ENCODE assay signal across 12 cellular contexts in the genomic region with DNA sequence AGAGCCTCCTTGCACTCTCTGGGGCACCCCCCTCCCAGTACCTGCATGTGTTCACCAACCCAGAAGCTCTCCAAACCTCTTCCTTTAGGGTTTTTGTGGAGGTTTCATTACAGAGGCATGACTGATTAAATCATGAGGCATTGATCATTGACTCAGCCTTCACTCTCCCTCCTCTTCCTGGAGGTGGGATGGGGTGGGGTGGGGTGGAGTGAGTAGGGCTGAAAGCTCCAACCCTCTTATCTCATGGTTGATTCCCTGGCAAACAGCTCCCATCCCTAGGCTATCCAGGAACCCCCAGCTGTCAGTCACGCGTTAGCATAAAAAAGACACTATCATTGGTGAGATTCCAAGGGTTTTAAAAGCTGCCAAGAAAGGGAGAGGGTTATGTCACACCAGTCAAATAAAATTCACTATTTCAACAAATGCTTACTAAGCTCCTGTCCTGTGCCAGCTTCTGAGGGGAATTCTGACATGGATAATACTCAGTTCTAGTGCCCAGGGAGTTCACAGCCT. TPM values are rescaled to one million over a fixed set of nuclear protein-coding genes. Genes with fewer than 3 reads are reported as not detected.
DNase-seq lines count a peak whose midpoint lies in the region; ATAC-seq and TF ChIP-seq lines count a peak whose summit lies in the region.
"Had no signal": no experiment of that assay in that cellular context is flagged by ENCODE, and none has a peak within 500 bp of the region (broad histone marks: within the 10 kb centered on the region; RNA-seq: fewer than 3 reads in every experiment).

No MANE protein-coding gene starts in this region.

- TF ChIP-seq RAD21 in IMR-90 (IDR thresholded peaks at IDR 0.05; ENCODE audit: low read length), result no peak

- H2AK5ac ChIP-seq in IMR-90 (ENCODE audit: low read depth, low read length), result peak overlapping the region; percentile 94

- WGBS in IMR-90 (ENCODE audit: extremely low coverage in 2 of 2, insufficient read length in 1 of 2), 2 experiments, result no CpG with 5 or more reads among the region's 2 CpGs

- peak overlapping the region; percentile 95 for H4K5ac ChIP-seq in IMR-90 (ENCODE audit: low read depth, low read length)

- intact Hi-C loops in IMR-90 (cut with micrococcal nuclease), result no loop called here
- intact Hi-C loops in mucosa of descending colon (cut with DNase I, micrococcal nuclease), result no loop called here

- H3K4me1 ChIP-seq in IMR-90 (ENCODE audit: control insufficient read depth, insufficient read depth, low read length) (peaks cover 26% of the 10 kb centered on the region), mucosa of descending colon (ENCODE audit: low read depth) (no peaks in the 10 kb centered on the region)

- H3K4ac ChIP-seq in IMR-90 (ENCODE audit: low read depth, low read length), result peak overlapping the region; percentile 98

- H3K27me3 ChIP-seq in IMR-90 (ENCODE audit: control insufficient read depth, insufficient read depth, low read length), result no peaks in the 10 kb centered on the region

- peak; percentile 41 for TF ChIP-seq POLR2A in IMR-90 (IDR thresholded peaks at IDR 0.05; ENCODE audit: low read depth, low read length)

- H4K20me1 ChIP-seq in IMR-90 (ENCODE audit: insufficient read depth, low read length), result no peaks in the 10 kb centered on the region

- H3K9me3 ChIP-seq in IMR-90 (ENCODE audit: control insufficient read depth, insufficient read depth, low read length) (no peaks in the 10 kb centered on the region), mucosa of descending colon (no peaks in the 10 kb centered on the region)

- H3K27ac ChIP-seq in IMR-90 (ENCODE audit: insufficient read depth, low read length), result peak overlapping the region; percentile 84
- H3K27ac ChIP-seq: 22Rv1 had no signal

- H3K9me1 ChIP-seq in IMR-90 (ENCODE audit: insufficient read depth, low read length), result peaks cover 26% of the 10 kb centered on the region

- peak overlapping the region; percentile 11 for H2AFZ ChIP-seq in IMR-90 (replicated peaks; ENCODE audit: low read length, poor library complexity)

- peak overlapping the region; percentile 80 for H2BK5ac ChIP-seq in IMR-90 (ENCODE audit: low read depth, low read length, poor library complexity, severe bottlenecking)

- TF ChIP-seq CTCF in IMR-90 (conservative IDR thresholded peaks at IDR 0.05; ENCODE audit: low read depth, low read length), result no peak
- no peak for TF ChIP-seq CTCF in mucosa of descending colon (IDR thresholded peaks at IDR 0.05)

- H3K79me1 ChIP-seq in IMR-90 (ENCODE audit: low read depth in 1 of 2, low read length in 2 of 2), result peaks cover 0 to 1% of the 10 kb centered on the region in 2 experiments; a peak in 1 of 4 replicates

- in situ Hi-C loops in IMR-90 (cut with MboI; ENCODE audit: low sequenced_read_pairs), result no loop called here

- peak overlapping the region; percentile 38 to 86 for H4K8ac ChIP-seq in IMR-90 (ENCODE audit: low read depth in 2 of 2, low read length in 2 of 2)

- POLR2A ChIA-PET in IMR-90 (lab: Charles Lee; ENCODE audit: unreplicated experiment), result no interaction called here

- H2BK20ac ChIP-seq in IMR-90 (ENCODE audit: low read depth, low read length), result peak overlapping the region; percentile 94

- no peak overlapping the region for H3K9ac ChIP-seq in IMR-90 (ENCODE audit: low read depth, low read length)

- H3K56ac ChIP-seq in IMR-90 (ENCODE audit: extremely low read depth, insufficient read depth, low read length), result peak overlapping the region; percentile 53

- peak overlapping the region; percentile 83; the same call in 1 of the 2 replicates for H3K23ac ChIP-seq in IMR-90 (ENCODE audit: low read depth, low read length)

- H3K36me3 ChIP-seq in IMR-90 (ENCODE audit: control insufficient read depth, insufficient read depth, low read length), result no peaks in the 10 kb centered on the region
- H3K36me3 ChIP-seq in mucosa of descending colon (ENCODE audit: low read depth), result no peaks in the 10 kb centered on the region

- DNase-seq in NCI-H2171 treated with DMSO at 0.1 percent for 48 hours (lab: John Stamatoyannopoulos, UW) (peak; percentile 5), NCI-H2171 (lab: John Stamatoyannopoulos, UW) (no peak), IMR-90 (peak; percentile 42), amniotic epithelial cell (ENCODE audit: low read depth) (peak; percentile 89), mucosa of descending colon (no peak), 8988T (no peak), UCSD-AML1 (lab: John Stamatoyannopoulos, UW; ENCODE audit: unreplicated experiment) (no peak), NCI-H2227 treated with DMSO at 0.1 percent for 48 hours (lab: John Stamatoyannopoulos, UW) (no peak)
- DNase-seq: NCI-H1417 treated with DMSO at 0.1 percent for 48 hours, T-cell had no signal

- peak overlapping the region; percentile 94 for H3K14ac ChIP-seq in IMR-90 (replicated peaks; ENCODE audit: low read depth, low read length)

- H2AK9ac ChIP-seq in IMR-90 (replicated peaks; ENCODE audit: low read depth, low read length, poor library complexity), result peak overlapping the region; percentile 65

- peak overlapping the region; percentile 76; the same call in 2 of the 3 replicates for H2BK15ac ChIP-seq in IMR-90 (ENCODE audit: low read depth, low read length)

- dilution Hi-C loops in IMR-90 (cut with HindIII; ENCODE audit: low sequenced_read_pairs, unreplicated experiment), result no loop called here

- 0 out of 2 replicates have a peak, but pooled peaks have one; percentile 6 for ATAC-seq in IMR-90 (ENCODE audit: low read depth)
- peak; percentile 48 for ATAC-seq in mucosa of descending colon

- H4K91ac ChIP-seq in IMR-90 (ENCODE audit: insufficient read depth, low read depth, low read length), result peak overlapping the region; percentile 89

- H2BK120ac ChIP-seq in IMR-90 (ENCODE audit: low read depth, low read length), result peak overlapping the region; percentile 97

- H3K4me3 ChIP-seq in IMR-90 (ENCODE audit: insufficient read depth, low read depth, low read length) (no peak overlapping the region), mucosa of descending colon (no peak overlapping the region)

- peak overlapping the region; percentile 74 for H3K4me2 ChIP-seq in IMR-90 (ENCODE audit: low read depth, low read length)

- no TSS peak for BruUV-seq in IMR-90 (replicated peaks; lab: Mats Ljungman, UMichigan)

- H3K18ac ChIP-seq in IMR-90 (ENCODE audit: low read depth, low read length), result peak overlapping the region; percentile 93

- CTCF ChIA-PET in IMR-90 (lab: Yijun Ruan, JAX), result interaction anchor here (1.0 to 1.1 kb wide), 2 partner anchors 22 to 25 kb away, joined by 3 read pairs; partner anchors contain the start of gene IL20

TF ChIP-seq in IMR-90, 13 proteins besides CTCF, POLR2A, EP300 and RAD21 (continues in another document):
- TF ChIP-seq RCOR1 (IDR thresholded peaks at IDR 0.05; ENCODE audit: insufficient replicate concordance, low read length), result no peak
- TF ChIP-seq MAFK (IDR thresholded peaks at IDR 0.05; ENCODE audit: low read depth, low read length), result no peak
- TF ChIP-seq MXI1 (IDR thresholded peaks at IDR 0.05; ENCODE audit: borderline replicate concordance, low read depth, low read length), result no peak
- TF ChIP-seq CEBPB (IDR thresholded peaks at IDR 0.05; ENCODE audit: low read depth, low read length), result no peak
- TF ChIP-seq FOS (IDR thresholded peaks at IDR 0.05; ENCODE audit: low read depth, low read length), result no peak
- no peak for TF ChIP-seq USF2 (IDR thresholded peaks at IDR 0.05; ENCODE audit: low read depth, low read length)
- TF ChIP-seq, protein P1, sequence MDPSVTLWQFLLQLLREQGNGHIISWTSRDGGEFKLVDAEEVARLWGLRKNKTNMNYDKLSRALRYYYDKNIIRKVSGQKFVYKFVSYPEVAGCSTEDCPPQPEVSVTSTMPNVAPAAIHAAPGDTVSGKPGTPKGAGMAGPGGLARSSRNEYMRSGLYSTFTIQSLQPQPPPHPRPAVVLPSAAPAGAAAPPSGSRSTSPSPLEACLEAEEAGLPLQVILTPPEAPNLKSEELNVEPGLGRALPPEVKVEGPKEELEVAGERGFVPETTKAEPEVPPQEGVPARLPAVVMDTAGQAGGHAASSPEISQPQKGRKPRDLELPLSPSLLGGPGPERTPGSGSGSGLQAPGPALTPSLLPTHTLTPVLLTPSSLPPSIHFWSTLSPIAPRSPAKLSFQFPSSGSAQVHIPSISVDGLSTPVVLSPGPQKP (IDR thresholded peaks at IDR 0.05; ENCODE audit: borderline replicate concordance, low read depth, low read length), result no peak
- TF ChIP-seq MAZ (IDR thresholded peaks at IDR 0.05; ENCODE audit: borderline replicate concordance, low read depth, low read length), result no peak
- no peak for TF ChIP-seq RFX5 (IDR thresholded peaks at IDR 0.05; ENCODE audit: low read depth, low read length)
- no peak for TF ChIP-seq SMC3 (IDR thresholded peaks at IDR 0.05; ENCODE audit: low read depth, low read length)
- no peak for TF ChIP-seq BHLHE40 (IDR thresholded peaks at IDR 0.05; ENCODE audit: low read depth, low read length)

RNA-seq across cellular contexts. Expression of gene IL24, which starts 7.1 kb away (rescaled TPM):
- total RNA-seq in IMR-90 (2012; rRNA removed) (under 0.01 and 0.18 TPM in 2 replicates), mucosa of descending colon (not detected)
- polyA plus RNA-seq in IMR-90 (2012; rRNA removed), result 0.12 and 0.22 TPM in 2 replicates
- polyA plus RNA-seq in IMR-90 (2012; cell fraction: cytosol; rRNA removed), result 0.04 TPM in 1 of 2 replicates, not detected in the other
- 0.05 and 0.34 TPM in 2 replicates for polyA plus RNA-seq in IMR-90 (2012; cell fraction: nucleus; rRNA removed; ENCODE audit: low replicate concordance)

RNA-seq across cellular contexts. Expression of gene IL20, which starts 24.8 kb away (rescaled TPM):
- total RNA-seq in IMR-90 (2012; rRNA removed) (not detected in 2 replicates), mucosa of descending colon (not detected)
- polyA plus RNA-seq in IMR-90 (2012; rRNA removed), result not detected in 2 replicates
- polyA plus RNA-seq in IMR-90 (2012; cell fraction: cytosol; rRNA removed), result not detected in 2 replicates
- 0.11 TPM in 1 of 2 replicates, not detected in the other for polyA plus RNA-seq in IMR-90 (2012; cell fraction: nucleus; rRNA removed; ENCODE audit: low replicate concordance)
- total RNA-seq: epithelial cell of proximal tubule, T-cell had no signal

RNA-seq across cellular contexts. Expression of gene FCMR, which starts 31.6 kb away (rescaled TPM):
- total RNA-seq in IMR-90 (2012; rRNA removed) (not detected in 2 replicates), mucosa of descending colon (1 to 10 TPM; 1.6 to 5.6 (median 4.6) TPM)
- 0.09 and 0.29 TPM in 2 replicates for polyA plus RNA-seq in IMR-90 (2012; rRNA removed)
- polyA plus RNA-seq in IMR-90 (2012; cell fraction: cytosol; rRNA removed), result 0.41 and 0.58 TPM in 2 replicates
- polyA plus RNA-seq in IMR-90 (2012; cell fraction: nucleus; rRNA removed; ENCODE audit: low replicate concordance), result 0.17 TPM in 1 of 2 replicates, not detected in the other
- total RNA-seq: epithelial cell of proximal tubule had no signal

RNA-seq across cellular contexts. Expression of gene PIGR, which starts 56.1 kb away (rescaled TPM):
- total RNA-seq in IMR-90 (2012; rRNA removed), result not detected in 2 replicates
- not detected in 2 replicates for polyA plus RNA-seq in IMR-90 (2012; rRNA removed)
- polyA plus RNA-seq in IMR-90 (2012; cell fraction: cytosol; rRNA removed), result not detected in 2 replicates
- polyA plus RNA-seq in IMR-90 (2012; cell fraction: nucleus; rRNA removed; ENCODE audit: low replicate concordance), result not detected in 2 replicates
- over 10,000 TPM in 1 of 3 donors, 1,000 to 10,000 TPM in 2; 4,355 to 12,072 (median 9,452) TPM for total RNA-seq in mucosa of descending colon

Comparison
In these comparisons a context has a peak if more than half of its experiments do, and no peak if none do; other contexts are left out.
1. DNase-seq: peak in NCI-H2171 treated with DMSO at 0.1 percent for 48 hours (single experiment), IMR-90 (single experiment) and amniotic epithelial cell (single experiment); none in NCI-H2171 (single experiment), mucosa of descending colon (0 of 3), 8988T (single experiment), UCSD-AML1 (single experiment) and NCI-H2227 treated with DMSO at 0.1 percent for 48 hours (single experiment).